15 cellular contexts compared by ENCODE assay signal in the genomic region with DNA sequence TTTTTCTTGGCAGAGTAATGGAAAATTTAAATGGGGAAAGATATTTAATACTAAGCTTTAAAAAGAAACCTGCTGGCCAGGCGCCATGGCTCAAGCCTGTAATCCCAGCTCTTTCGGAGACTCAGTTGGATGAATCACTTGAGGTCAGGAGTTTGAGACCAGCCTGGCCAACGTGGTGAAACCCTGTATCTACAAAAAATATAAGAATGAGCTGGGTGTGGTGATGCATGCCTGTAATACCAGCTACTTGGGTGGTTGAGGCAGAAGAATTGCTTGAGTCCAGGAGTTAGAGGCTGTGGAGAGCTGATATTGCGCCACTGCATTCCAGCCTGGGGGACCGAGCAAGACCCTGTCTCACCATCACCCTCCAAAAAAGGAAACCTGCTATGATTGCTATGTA. TPM values are rescaled to one million over a fixed set of nuclear protein-coding genes. Genes with fewer than 3 reads are reported as not detected.
DNase-seq lines count a peak whose midpoint lies in the region; ATAC-seq and TF ChIP-seq lines count a peak whose summit lies in the region.
"Had no signal": no experiment of that assay in that cellular context is flagged by ENCODE, and none has a peak within 500 bp of the region (broad histone marks: within the 10 kb centered on the region; RNA-seq: fewer than 3 reads in every experiment).

No MANE protein-coding gene starts in this region.

- peak overlapping the region in 9 of 59 donors; percentile 12 to 83 (median 38) for H3K27ac ChIP-seq in dorsolateral prefrontal cortex
- H3K27ac ChIP-seq: HL-60, right atrium auricular region had no signal

- no peak for TF ChIP-seq CTCF in dorsolateral prefrontal cortex (IDR thresholded peaks at IDR 0.05 in 54 of 56, conservative IDR thresholded peaks at IDR 0.05 in 2 of 56; ENCODE audit: low read depth in 1 of 56, partially characterized antibody in 56 of 56)

- ATAC-seq in GM19455 (IDR thresholded peaks at IDR 0.05; ENCODE audit: unreplicated experiment): no peak
- ATAC-seq: stimulated activated naive CD8-positive, alpha-beta T cell treated with anti-CD3 and anti-CD28 coated beads, Interleukin-15, amount 100 ng/mL, for 72 hours had no signal

- intact Hi-C loops in dorsolateral prefrontal cortex (cut with DNase I): no loop called here

- DNase-seq in GM03348 (ENCODE audit: low spot score) (peak; percentile 41), RKO (ENCODE audit: low spot score) (peak; percentile 14), fibroblast of gingiva (ENCODE audit: low read depth) (peak; percentile 96), skeletal muscle cell (ENCODE audit: low read depth) (peak; percentile 84), DMS 273 treated with DMSO at 0.1 percent for 48 hours (lab: John Stamatoyannopoulos, UW) (no peak), dorsolateral prefrontal cortex (no peak)
- DNase-seq: activated CD4-positive, alpha-beta T cell treated with anti-CD3 and anti-CD28 coated beads, Interleukin-2, amount 10 ng/mL, durations not matched to agents 24 days and 14 days; activated effector memory CD4-positive, alpha-beta T cell treated with Interleukin-2 at 50 U/mL for 16 hours; COR-L47; kidney; MM.1S; stimulated activated naive CD8-positive, alpha-beta T cell treated with anti-CD3 and anti-CD28 coated beads, Interleukin-15, amount 100 ng/mL, for 72 hours had no signal

- H3K4me3 ChIP-seq in skeletal muscle cell (ENCODE audit: low read depth, low read length) (no peak overlapping the region), dorsolateral prefrontal cortex (no peak overlapping the region)
- H3K4me3 ChIP-seq: right atrium auricular region had no signal

- no peaks in the 10 kb centered on the region for H3K27me3 ChIP-seq in dorsolateral prefrontal cortex
- H3K27me3 ChIP-seq: right atrium auricular region had no signal

RNA-seq across cellular contexts. Expression of gene TUT7, which starts 32.8 kb away (rescaled TPM):
- 10 to 100 TPM; 16.3 to 37.4 (median 25.7) TPM for total RNA-seq in dorsolateral prefrontal cortex

RNA-seq across cellular contexts. Expression of gene ISCA1, which starts 39.0 kb away (rescaled TPM):
- total RNA-seq in dorsolateral prefrontal cortex: 10 to 100 TPM; 41.6 to 97.5 (median 70.2) TPM

Comparison
In these comparisons a context has a peak if more than half of its experiments do, and no peak if none do; other contexts are left out.
1. DNase-seq: peak in GM03348 (single experiment), RKO (single experiment), fibroblast of gingiva (single experiment) and skeletal muscle cell (single experiment); none in DMS 273 treated with DMSO at 0.1 percent for 48 hours (single experiment) and dorsolateral prefrontal cortex (0 of 10).